In genomic region chr10:110623316-110623715, GRCh38 we compare ENCODE assay signal across 2 cellular contexts. TPM values are rescaled to one million over a fixed set of nuclear protein-coding genes. Genes with fewer than 3 reads are reported as not detected.
"Had no signal": no experiment of that assay in that cellular context is flagged by ENCODE, and none has a peak within 500 bp of the region (broad histone marks: within the 10 kb centered on the region; RNA-seq: fewer than 3 reads in every experiment).

No MANE protein-coding gene starts in this region.

RNA-seq across cellular contexts. Expression of gene RBM20, which starts 20.8 kb away (rescaled TPM):
- total RNA-seq: natural killer cell treated with Interleukin-12 subunit alpha and Interleukin-12 subunit beta and Interleukin-15 and Interleukin-18, amount 100 ng/mL, for 72 hours; osteoblast had no signal
